In genomic region chr2:174881678-174882077, GRCh38 we compare ENCODE assay signal across 15 cellular contexts.
DNase-seq lines count a peak whose midpoint lies in the region; ATAC-seq and TF ChIP-seq lines count a peak whose summit lies in the region.
"Had no signal": no experiment of that assay in that cellular context is flagged by ENCODE, and none has a peak within 500 bp of the region (broad histone marks: within the 10 kb centered on the region; RNA-seq: fewer than 3 reads in every experiment).

No MANE protein-coding gene starts in this region.

- no peak for TF ChIP-seq POLR2A in IMR-90 (IDR thresholded peaks at IDR 0.05; ENCODE audit: low read depth, low read length)
- TF ChIP-seq POLR2A in GM18505 (IDR thresholded peaks at IDR 0.05; ENCODE audit: borderline replicate concordance, extremely low read depth, insufficient read depth, insufficient read length) = no peak

- H3K14ac ChIP-seq in IMR-90 (replicated peaks; ENCODE audit: low read depth, low read length) = no peak overlapping the region

- no peak overlapping the region for H3K4me3 Mint-ChIP-seq in mesothelial cell of epicardium
- no peak overlapping the region for H3K4me3 Mint-ChIP-seq in natural killer cell treated with Interleukin-12 subunit alpha and Interleukin-12 subunit beta and Interleukin-15 and Interleukin-18, amount 100 ng/mL, for 72 hours

- no peaks in the 10 kb centered on the region for H3K9me3 ChIP-seq in IMR-90 (ENCODE audit: control insufficient read depth, insufficient read depth, low read length)
- no peaks in the 10 kb centered on the region for H3K9me3 ChIP-seq in parathyroid adenoma (ENCODE audit: control insufficient read depth, low read length)
- H3K9me3 ChIP-seq: Caco-2, MG63 had no signal

- H2AFZ ChIP-seq in IMR-90 (replicated peaks; ENCODE audit: low read length, poor library complexity) (no peak overlapping the region), parathyroid adenoma (peak overlapping the region; percentile 61)

- BruUV-seq in IMR-90 (replicated peaks; lab: Mats Ljungman, UMichigan) = no TSS peak

- H4K91ac ChIP-seq in IMR-90 (ENCODE audit: insufficient read depth, low read depth, low read length) = no peak overlapping the region

- TF ChIP-seq CTCF in IMR-90 (conservative IDR thresholded peaks at IDR 0.05; ENCODE audit: low read depth, low read length) (no peak), mesothelial cell of epicardium (IDR thresholded peaks at IDR 0.05; ENCODE audit: unreplicated experiment) (no peak), parathyroid adenoma (IDR thresholded peaks at IDR 0.05) (no peak)

- H3K9me3 Mint-ChIP-seq in mesothelial cell of epicardium = no peaks in the 10 kb centered on the region
- H3K9me3 Mint-ChIP-seq in natural killer cell treated with Interleukin-12 subunit alpha and Interleukin-12 subunit beta and Interleukin-15 and Interleukin-18, amount 100 ng/mL, for 72 hours = no peaks in the 10 kb centered on the region

- in situ Hi-C loops in IMR-90 (cut with MboI; ENCODE audit: low sequenced_read_pairs) = no loop called here

- H2BK120ac ChIP-seq in IMR-90 (ENCODE audit: low read depth, low read length) = no peak overlapping the region

- intact Hi-C loops in IMR-90 (cut with micrococcal nuclease) = no loop called here

- POLR2A ChIA-PET in IMR-90 (lab: Charles Lee; ENCODE audit: unreplicated experiment) = interaction anchor here (0.9 kb wide), 1 partner anchor 16 kb away, joined by 9 read pairs; no protein-coding TSS in a partner anchor

- H3K4me2 ChIP-seq in IMR-90 (ENCODE audit: low read depth, low read length) (no peak overlapping the region), parathyroid adenoma (ENCODE audit: low read length) (no peak overlapping the region)

- DNase-seq in IMR-90 (no peak), mesothelial cell of epicardium (ENCODE audit: low spot score in 2 of 2, unreplicated experiment in 2 of 2) (no peak), NCI-H1694 treated with DMSO at 0.1 percent for 48 hours (lab: John Stamatoyannopoulos, UW) (no peak)
- DNase-seq in natural killer cell treated with Interleukin-12 subunit alpha and Interleukin-12 subunit beta and Interleukin-15 and Interleukin-18, amount 100 ng/mL, for 72 hours (ENCODE audit: low spot score) = no peak
- DNase-seq: Caco-2, DMS153, MG63, NCI-H1092 treated with DMSO at 0.1 percent for 48 hours, NCI-H345, NCI-H526 treated with DMSO at 0.1 percent for 48 hours, SHP77 treated with DMSO at 0.1 percent for 48 hours had no signal

- no peak overlapping the region for H2AK5ac ChIP-seq in IMR-90 (ENCODE audit: low read depth, low read length)

- 33% methylated on average over 1 of the region's 2 CpGs; no CpG with 5 or more reads in 1 of the 2 experiments for WGBS in IMR-90 (ENCODE audit: extremely low coverage in 2 of 2, insufficient read length in 1 of 2), 2 experiments

- no peak overlapping the region for H2BK5ac ChIP-seq in IMR-90 (ENCODE audit: low read depth, low read length, poor library complexity, severe bottlenecking)

- dilution Hi-C loops in IMR-90 (cut with HindIII; ENCODE audit: low sequenced_read_pairs, unreplicated experiment) = no loop called here

- no peak overlapping the region for H2AK9ac ChIP-seq in IMR-90 (replicated peaks; ENCODE audit: low read depth, low read length, poor library complexity)

- H3K27ac ChIP-seq in IMR-90 (ENCODE audit: insufficient read depth, low read length) (no peak overlapping the region), cingulate gyrus (ENCODE audit: low read depth, low read length) (peak overlapping the region; percentile 49), parathyroid adenoma (peak overlapping the region; percentile 53)

- H4K5ac ChIP-seq in IMR-90 (ENCODE audit: low read depth, low read length) = peak overlapping the region; percentile 58; the same call in 1 of the 2 replicates

- H3K36me3 Mint-ChIP-seq in mesothelial cell of epicardium = no peaks in the 10 kb centered on the region
- no peaks in the 10 kb centered on the region for H3K36me3 Mint-ChIP-seq in natural killer cell treated with Interleukin-12 subunit alpha and Interleukin-12 subunit beta and Interleukin-15 and Interleukin-18, amount 100 ng/mL, for 72 hours

- no peaks in the 10 kb centered on the region for H3K27me3 ChIP-seq in IMR-90 (ENCODE audit: control insufficient read depth, insufficient read depth, low read length)
- no peaks in the 10 kb centered on the region for H3K27me3 ChIP-seq in parathyroid adenoma (ENCODE audit: control insufficient read depth, insufficient read depth, low read length)
- H3K27me3 ChIP-seq: MG63 had no signal

- peaks cover 7% of the 10 kb centered on the region for H3K79me2 ChIP-seq in parathyroid adenoma

- no peak for TF ChIP-seq RAD21 in IMR-90 (IDR thresholded peaks at IDR 0.05; ENCODE audit: low read length)

- H4K20me1 ChIP-seq in IMR-90 (ENCODE audit: insufficient read depth, low read length) = no peaks in the 10 kb centered on the region

- no peak overlapping the region for H3K4me3 ChIP-seq in IMR-90 (ENCODE audit: insufficient read depth, low read depth, low read length)
- H3K4me3 ChIP-seq in parathyroid adenoma (ENCODE audit: low read depth, low read length) = no peak overlapping the region
- H3K4me3 ChIP-seq: MG63 had no signal

- peaks cover 2% of the 10 kb centered on the region; the same call in 1 of the 2 replicates for H3K9me1 ChIP-seq in IMR-90 (ENCODE audit: insufficient read depth, low read length)

- H4K8ac ChIP-seq in IMR-90 (ENCODE audit: low read depth in 2 of 2, low read length in 2 of 2) = peak overlapping the region; percentile 20 to 47; a peak in 1 of 4 replicates

- H3K4me1 ChIP-seq in IMR-90 (ENCODE audit: control insufficient read depth, insufficient read depth, low read length) (peaks cover 4% of the 10 kb centered on the region; the same call in 1 of the 2 replicates), parathyroid adenoma (peaks cover 13% of the 10 kb centered on the region)
- H3K4me1 ChIP-seq: Caco-2 had no signal

- H3K23ac ChIP-seq in IMR-90 (ENCODE audit: low read depth, low read length) = 0 out of 2 replicates have a peak overlapping the region, but pooled peaks have one; percentile 8

- no peak overlapping the region; the same call in 1 of the 2 replicates for H3K18ac ChIP-seq in IMR-90 (ENCODE audit: low read depth, low read length)

- no peak overlapping the region for H2BK20ac ChIP-seq in IMR-90 (ENCODE audit: low read depth, low read length)

- H3K36me3 ChIP-seq in IMR-90 (ENCODE audit: control insufficient read depth, insufficient read depth, low read length) (no peaks in the 10 kb centered on the region), parathyroid adenoma (ENCODE audit: control insufficient read depth, insufficient read depth, low read length) (no peaks in the 10 kb centered on the region)
- H3K36me3 ChIP-seq: MG63 had no signal

- no peaks in the 10 kb centered on the region for H3K27me3 Mint-ChIP-seq in mesothelial cell of epicardium (ENCODE audit: low read depth)
- no peaks in the 10 kb centered on the region for H3K27me3 Mint-ChIP-seq in natural killer cell treated with Interleukin-12 subunit alpha and Interleukin-12 subunit beta and Interleukin-15 and Interleukin-18, amount 100 ng/mL, for 72 hours

- peaks cover 18% of the 10 kb centered on the region for H3K4me1 Mint-ChIP-seq in mesothelial cell of epicardium
- no peaks in the 10 kb centered on the region for H3K4me1 Mint-ChIP-seq in natural killer cell treated with Interleukin-12 subunit alpha and Interleukin-12 subunit beta and Interleukin-15 and Interleukin-18, amount 100 ng/mL, for 72 hours (ENCODE audit: low read depth in 2 of 2)

- H2BK15ac ChIP-seq in IMR-90 (ENCODE audit: low read depth, low read length) = no peak overlapping the region

- H3K27ac Mint-ChIP-seq in mesothelial cell of epicardium = peak overlapping the region; percentile 77
- no peak overlapping the region for H3K27ac Mint-ChIP-seq in natural killer cell treated with Interleukin-12 subunit alpha and Interleukin-12 subunit beta and Interleukin-15 and Interleukin-18, amount 100 ng/mL, for 72 hours

- H3K79me1 ChIP-seq in IMR-90 (ENCODE audit: low read depth in 1 of 2, low read length in 2 of 2) = no peaks in the 10 kb centered on the region

- CTCF ChIA-PET in IMR-90 (lab: Yijun Ruan, JAX) = interaction anchor here (1.4 kb wide), 2 partner anchors 15 to 109 kb away, joined by 3 read pairs; no protein-coding TSS in a partner anchor

- no peak overlapping the region for H3K56ac ChIP-seq in IMR-90 (ENCODE audit: extremely low read depth, insufficient read depth, low read length)

- ATAC-seq in IMR-90 (ENCODE audit: low read depth) (peak; percentile 54), GM18505 (IDR thresholded peaks at IDR 0.05; ENCODE audit: unreplicated experiment) (no peak), GM18909 (IDR thresholded peaks at IDR 0.05; ENCODE audit: poor library complexity, unreplicated experiment) (no peak)
- ATAC-seq in natural killer cell treated with Interleukin-12 subunit alpha and Interleukin-12 subunit beta and Interleukin-15 and Interleukin-18, amount 100 ng/mL, for 72 hours = no peak

- 0 out of 2 replicates have a peak overlapping the region, but pooled peaks have one; percentile 6 for H3K9ac ChIP-seq in IMR-90 (ENCODE audit: low read depth, low read length)
- H3K9ac ChIP-seq in parathyroid adenoma = no peak overlapping the region

- no peak overlapping the region for H3K4ac ChIP-seq in IMR-90 (ENCODE audit: low read depth, low read length)

TF ChIP-seq in IMR-90, 13 proteins besides CTCF, POLR2A, EP300 and RAD21:
- TF ChIP-seq RFX5 (IDR thresholded peaks at IDR 0.05; ENCODE audit: low read depth, low read length) (no peak), BHLHE40 (IDR thresholded peaks at IDR 0.05; ENCODE audit: low read depth, low read length) (no peak), USF2 (IDR thresholded peaks at IDR 0.05; ENCODE audit: low read depth, low read length) (no peak), SMC3 (IDR thresholded peaks at IDR 0.05; ENCODE audit: low read depth, low read length) (no peak), RCOR1 (IDR thresholded peaks at IDR 0.05; ENCODE audit: insufficient replicate concordance, low read length) (no peak), MAFK (IDR thresholded peaks at IDR 0.05; ENCODE audit: low read depth, low read length) (no peak), FOS (IDR thresholded peaks at IDR 0.05; ENCODE audit: low read depth, low read length) (no peak)
TF ChIP-seq in IMR-90: peak in this region for 0.
